Comparison of ENCODE assay signal across 8 cellular contexts in the genomic region with DNA sequence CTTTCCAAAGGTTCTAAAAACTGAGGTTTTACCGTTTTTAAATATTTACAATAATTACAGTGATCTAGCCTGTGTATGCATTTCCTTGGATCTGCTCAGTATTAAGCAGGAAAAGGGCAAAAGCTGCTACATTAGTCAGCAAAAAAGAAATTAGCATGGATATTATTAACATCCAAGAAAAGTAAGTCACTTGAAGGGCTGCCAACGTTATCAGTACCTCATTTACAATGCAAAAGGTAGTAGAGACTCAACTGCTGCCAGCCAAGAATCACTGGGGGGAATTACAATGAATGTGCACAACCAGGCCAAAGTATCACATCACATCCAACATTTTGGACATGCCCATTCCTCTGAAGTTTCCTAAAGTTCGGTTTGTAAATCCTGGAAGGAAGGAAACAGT. TPM values are rescaled to one million over a fixed set of nuclear protein-coding genes. Genes with fewer than 3 reads are reported as not detected.
DNase-seq lines count a peak whose midpoint lies in the region; ATAC-seq and TF ChIP-seq lines count a peak whose summit lies in the region.

No MANE protein-coding gene starts in this region.

- peak overlapping the region; percentile 100 for H3K27ac Mint-ChIP-seq in progenitor cell of endocrine pancreas

- peak overlapping the region; percentile 99 for H3K4me3 Mint-ChIP-seq in progenitor cell of endocrine pancreas (ENCODE audit: low read depth)

- no peak for TF ChIP-seq CTCF in RWPE1 (conservative IDR thresholded peaks at IDR 0.05; ENCODE audit: low read depth)
- no peak for TF ChIP-seq CTCF in fibroblast of the aortic adventitia (IDR thresholded peaks at IDR 0.05; ENCODE audit: insufficient read depth, low read length)
- no peak for TF ChIP-seq CTCF in progenitor cell of endocrine pancreas (IDR thresholded peaks at IDR 0.05; ENCODE audit: unreplicated experiment)

- DNase-seq in DMS 273 treated with DMSO at 0.1 percent for 48 hours (lab: John Stamatoyannopoulos, UW) (peak; percentile 36), RWPE1 (ENCODE audit: low spot score) (peak; percentile 19), fibroblast of the aortic adventitia (ENCODE audit: low read depth) (peak; percentile 87), progenitor cell of endocrine pancreas (ENCODE audit: low spot score, unreplicated experiment) (no peak), NCI-H2196 (lab: John Stamatoyannopoulos, UW; ENCODE audit: unreplicated experiment) (no peak), OCI-M1 (lab: John Stamatoyannopoulos, UW) (no peak)
- DNase-seq in activated CD4-positive, alpha-beta T cell treated with anti-CD3 and anti-CD28 coated beads, Interleukin-2, amount 50 U/mL, for 48 hours, result no peak

- POLR2A ChIA-PET in RWPE1 (lab: Yijun Ruan, JAX; ENCODE audit: low non-redundant PET), result interaction anchor here (1.2 kb wide), 1 partner anchor 70 kb away, joined by 7 read pairs; no protein-coding TSS in a partner anchor

- no peaks in the 10 kb centered on the region for H3K27me3 Mint-ChIP-seq in progenitor cell of endocrine pancreas

- peak overlapping the region; percentile 88 for H3K4me3 ChIP-seq in fibroblast of the aortic adventitia (ENCODE audit: low read depth, low read length)

- peaks cover 11% of the 10 kb centered on the region for H3K36me3 Mint-ChIP-seq in progenitor cell of endocrine pancreas (ENCODE audit: insufficient read depth)

- H3K27ac ChIP-seq in RWPE1, result no peak overlapping the region

- H3K4me1 Mint-ChIP-seq in progenitor cell of endocrine pancreas (ENCODE audit: low read depth), result peaks cover 68% of the 10 kb centered on the region

- CTCF ChIA-PET in RWPE1 (lab: Yijun Ruan, JAX), result interaction anchor here (1.0 kb wide), 1 partner anchor 71 kb away, joined by 3 read pairs; no protein-coding TSS in a partner anchor

- H3K9me3 Mint-ChIP-seq in progenitor cell of endocrine pancreas (ENCODE audit: low read depth), result no peaks in the 10 kb centered on the region

- no peak for ATAC-seq in GM18861 (IDR thresholded peaks at IDR 0.05; ENCODE audit: unreplicated experiment)

RNA-seq across cellular contexts. Expression of a gene that starts 1.9 kb away (rescaled TPM):
- total RNA-seq in fibroblast of the aortic adventitia (ENCODE audit: low replicate concordance), result 211 and 318 TPM in 2 replicates
- total RNA-seq in progenitor cell of endocrine pancreas, result 341 and 342 TPM in 2 replicates

Comparison
In these comparisons a context has a peak if more than half of its experiments do, and no peak if none do; other contexts are left out.
1. DNase-seq: peak in DMS 273 treated with DMSO at 0.1 percent for 48 hours (single experiment), RWPE1 (single experiment) and fibroblast of the aortic adventitia (single experiment); none in progenitor cell of endocrine pancreas (single experiment), NCI-H2196 (single experiment), OCI-M1 (single experiment) and activated CD4-positive, alpha-beta T cell treated with anti-CD3 and anti-CD28 coated beads, Interleukin-2, amount 50 U/mL, for 48 hours (0 of 2).